Comparison of ENCODE assay signal across 11 cellular contexts in genomic region chr16:2511128-2511785, GRCh38. TPM values are rescaled to one million over a fixed set of nuclear protein-coding genes. Genes with fewer than 3 reads are reported as not detected.
DNase-seq lines count a peak whose midpoint lies in the region; ATAC-seq, FAIRE-seq and TF ChIP-seq lines count a peak whose summit lies in the region.
"Had no signal": no experiment of that assay in that cellular context is flagged by ENCODE, and none has a peak within 500 bp of the region (broad histone marks: within the 10 kb centered on the region; RNA-seq: fewer than 3 reads in every experiment).

No MANE protein-coding gene starts in this region.

- no CpG with 5 or more reads among the region's 24 CpGs for whole genome bisulfite sequencing in H9 (ENCODE audit: extremely low coverage, insufficient read length, low lambda C conversion rate)
- whole genome bisulfite sequencing in SK-N-SH (ENCODE audit: low lambda C conversion rate): 91% methylated on average over 24 of the region's 24 CpGs
- 54 to 61% (median 56%) methylated on average over 24 of the region's 24 CpGs for WGBS in small intestine, 3 donors

- H3K36me3 Mint-ChIP-seq in H9 (ENCODE audit: insufficient read depth in 1 of 3, low read depth in 3 of 3): peaks cover 0 to 1% (median under 1%) of the 10 kb centered on the region in 3 experiments; a peak in 4 of 7 replicates
- peaks cover 13 to 14% of the 10 kb centered on the region in 2 donors for H3K36me3 Mint-ChIP-seq in stimulated activated naive B cell treated with anti-CD40 and anti-IgM and Interleukin-4, amounts not matched to agents 10 μg/mL and 1 μg/mL and 100 μg/mL, for 72 hours

- no peak overlapping the region for H3T11ph ChIP-seq in H9 (ENCODE audit: low read length)

- H3K4me3 Mint-ChIP-seq in H9: peak overlapping the region; percentile 24 to 48; a peak in 3 of 5 replicates
- H3K4me3 Mint-ChIP-seq in stimulated activated naive B cell treated with anti-CD40 and anti-IgM and Interleukin-4, amounts not matched to agents 10 μg/mL and 1 μg/mL and 100 μg/mL, for 72 hours: no peak overlapping the region
- H3K4me3 Mint-ChIP-seq: activated CD8-positive, alpha-beta memory T cell treated with anti-CD3 and anti-CD28 coated beads, Interleukin-2, amount 10 ng/mL, durations not matched to agents 7 days and 5 days had no signal

- no peak for ATAC-seq in left colon
- no peak for ATAC-seq in stimulated activated naive B cell treated with anti-CD40 and anti-IgM and Interleukin-4, amounts not matched to agents 10 μg/mL and 1 μg/mL and 100 μg/mL, for 72 hours (replicated peaks)
- ATAC-seq: activated CD8-positive, alpha-beta memory T cell treated with anti-CD3 and anti-CD28 coated beads, Interleukin-2, amount 10 ng/mL, durations not matched to agents 7 days and 5 days; PC-3 had no signal

- H2BK5ac ChIP-seq in H9 (ENCODE audit: insufficient read length, low read length): no peak overlapping the region

- CTCF ChIA-PET in SK-N-SH (lab: Yijun Ruan, JAX): interaction anchor here (1.1 to 6.6 kb wide), 3 partner anchors 10 to 82 kb away, joined by 7 to 41 read pairs (median 8); partner anchors contain the start of genes CCNF and TBC1D24

- no peak overlapping the region for H4K91ac ChIP-seq in H9 (ENCODE audit: insufficient read length, low read depth, low read length)

- H3K4me1 ChIP-seq in H9 (ENCODE audit: insufficient read depth, low read length) (peaks cover 3% of the 10 kb centered on the region; the same call in 1 of the 2 replicates), SK-N-SH (ENCODE audit: control insufficient read depth in 1 of 2, insufficient read depth in 2 of 2, low read depth in 1 of 2, low read length in 1 of 2) (peaks cover 6 to 19% of the 10 kb centered on the region in 2 experiments; a peak in 3 of 4 replicates), small intestine (ENCODE audit: control insufficient read depth in 2 of 2, insufficient read depth in 1 of 2, low read depth in 1 of 2, low read length in 1 of 2) (peaks cover 1 to 2% of the 10 kb centered on the region in 2 donors)

- H3K4ac ChIP-seq in H9 (ENCODE audit: low read depth, low read length): no peak overlapping the region

- H3K9ac ChIP-seq in H9 (ENCODE audit: extremely low read depth, insufficient read length, low read length): no peak overlapping the region
- H3K9ac ChIP-seq in SK-N-SH: no peak overlapping the region

- H3K4me1 Mint-ChIP-seq in H9: peaks cover 35 to 49% of the 10 kb centered on the region in 2 experiments
- peaks cover 61 to 90% of the 10 kb centered on the region in 2 donors for H3K4me1 Mint-ChIP-seq in stimulated activated naive B cell treated with anti-CD40 and anti-IgM and Interleukin-4, amounts not matched to agents 10 μg/mL and 1 μg/mL and 100 μg/mL, for 72 hours

- peak overlapping the region in 1 of 3 experiments; percentile 6; a peak in 1 of 7 replicates for H3K27ac Mint-ChIP-seq in H9
- H3K27ac Mint-ChIP-seq in stimulated activated naive B cell treated with anti-CD40 and anti-IgM and Interleukin-4, amounts not matched to agents 10 μg/mL and 1 μg/mL and 100 μg/mL, for 72 hours: peak overlapping the region; percentile 94
- H3K27ac Mint-ChIP-seq: activated CD8-positive, alpha-beta memory T cell treated with anti-CD3 and anti-CD28 coated beads, Interleukin-2, amount 10 ng/mL, durations not matched to agents 7 days and 5 days had no signal

- POLR2A ChIA-PET in SK-N-SH (lab: Yijun Ruan, JAX): no interaction called here

- H3K79me1 ChIP-seq in H9 (ENCODE audit: insufficient read depth, low read depth, low read length, poor library complexity, severe bottlenecking): no peaks in the 10 kb centered on the region

- peaks cover 5% of the 10 kb centered on the region for H3K27me3 Mint-ChIP-seq in H9 (ENCODE audit: low read depth)
- no peaks in the 10 kb centered on the region for H3K27me3 Mint-ChIP-seq in stimulated activated naive B cell treated with anti-CD40 and anti-IgM and Interleukin-4, amounts not matched to agents 10 μg/mL and 1 μg/mL and 100 μg/mL, for 72 hours
- H3K27me3 Mint-ChIP-seq: activated CD8-positive, alpha-beta memory T cell treated with anti-CD3 and anti-CD28 coated beads, Interleukin-2, amount 10 ng/mL, durations not matched to agents 7 days and 5 days had no signal

- no peak overlapping the region for H2AFZ ChIP-seq in H9 (ENCODE audit: low read length)
- no peak overlapping the region for H2AFZ ChIP-seq in SK-N-SH (ENCODE audit: low read depth)

- FAIRE-seq in GM12891 (lab: Jason Lieb, UNC) (no peak), small intestine (lab: Jason Lieb, UNC) (no peak)

- no peak for TF ChIP-seq CTCF in H9 (conservative IDR thresholded peaks at IDR 0.05)
- no peak for TF ChIP-seq CTCF in cardiac fibroblast (IDR thresholded peaks at IDR 0.05; ENCODE audit: low read depth, low read length)
- no peak for TF ChIP-seq CTCF in SK-N-SH (IDR thresholded peaks at IDR 0.05)

- no peak overlapping the region for H3K56ac ChIP-seq in H9 (ENCODE audit: insufficient read length, low read depth, low read length)

- H3K9me2 ChIP-seq in SK-N-SH: no peaks in the 10 kb centered on the region

- H3K79me2 ChIP-seq in H9 (ENCODE audit: insufficient read depth, low read length) (peaks cover 18% of the 10 kb centered on the region; the same call in 1 of the 2 replicates), SK-N-SH (ENCODE audit: insufficient read depth) (peaks cover 25% of the 10 kb centered on the region)

- intact Hi-C loops in left colon (cut with DNase I, micrococcal nuclease): no loop called here

- H3K36me3 ChIP-seq in SK-N-SH (replicated peaks in 1 of 2; ENCODE audit: control insufficient read depth in 1 of 2, insufficient read depth in 2 of 2, low read length in 1 of 2) (no peaks in the 10 kb centered on the region), small intestine (ENCODE audit: control insufficient read depth in 2 of 2, insufficient read depth in 2 of 2, low read length in 2 of 2) (no peaks in the 10 kb centered on the region)

- H4K5ac ChIP-seq in H9 (ENCODE audit: insufficient read length, low read depth, low read length): no peak overlapping the region

- no peak for TF ChIP-seq EP300 in SK-N-SH (IDR thresholded peaks at IDR 0.05; ENCODE audit: borderline replicate concordance in 1 of 2, low read depth in 1 of 2, low read length in 1 of 2)

- no peak overlapping the region for H3K27ac ChIP-seq in H9 (ENCODE audit: insufficient read length, low read depth, low read length)
- H3K27ac ChIP-seq in SK-N-SH (ENCODE audit: low read depth in 2 of 2, low read length in 1 of 2): no peak overlapping the region
- no peak overlapping the region for H3K27ac ChIP-seq in small intestine (ENCODE audit: low read depth in 1 of 2, low read length in 1 of 2)

- no peak overlapping the region for H3K18ac ChIP-seq in H9 (ENCODE audit: insufficient read length, low read depth, low read length)

- H3K23ac ChIP-seq in H9 (ENCODE audit: insufficient read length, low read depth, low read length): no peak overlapping the region

- H3K4me3 ChIP-seq in cardiac fibroblast (replicated peaks in 1 of 2; ENCODE audit: low read depth in 2 of 2, low read length in 2 of 2): peak overlapping the region in 1 of 2 donors; percentile 7
- H3K4me3 ChIP-seq in SK-N-SH (ENCODE audit: low read depth in 2 of 2, low read length in 1 of 2): no peak overlapping the region
- H3K4me3 ChIP-seq in small intestine (ENCODE audit: low read depth in 1 of 2, low read length in 2 of 2): no peak overlapping the region

- no peak overlapping the region for H4K8ac ChIP-seq in H9 (replicated peaks; ENCODE audit: insufficient read length, low read depth, low read length)

- TF ChIP-seq RAD21 in SK-N-SH (IDR thresholded peaks at IDR 0.05; ENCODE audit: low read length): no peak

- H3K9me3 ChIP-seq in H9 (ENCODE audit: control insufficient read depth, low read depth, low read length) (no peaks in the 10 kb centered on the region), SK-N-SH (no peaks in the 10 kb centered on the region), small intestine (ENCODE audit: control insufficient read depth, low read depth) (no peaks in the 10 kb centered on the region)

- DNase-seq in H9 (peak; percentile 57), cardiac fibroblast (ENCODE audit: low read depth in 2 of 2) (peak; percentile 65 to 66), left colon (peak; percentile 61 to 69), iPS-NIHi11 (ENCODE audit: low spot score) (no peak), GM12891 (ENCODE audit: insufficient read length, low spot score) (no peak), SK-N-SH (no peak), small intestine (no peak)
- DNase-seq in stimulated activated naive B cell treated with anti-CD40 and anti-IgM and Interleukin-4, amounts not matched to agents 10 μg/mL and 1 μg/mL and 100 μg/mL, for 72 hours: no peak
- DNase-seq: activated CD8-positive, alpha-beta memory T cell treated with anti-CD3 and anti-CD28 coated beads, Interleukin-2, amount 10 ng/mL, durations not matched to agents 7 days and 5 days; PC-3 had no signal

- H4K20me1 ChIP-seq in H9 (ENCODE audit: control insufficient read depth, insufficient read depth, insufficient read length) (no peaks in the 10 kb centered on the region), SK-N-SH (ENCODE audit: insufficient read depth) (peaks cover 19% of the 10 kb centered on the region)

- H3K4me2 ChIP-seq in H9 (ENCODE audit: insufficient read depth, insufficient read length, low read length) (no peak overlapping the region), SK-N-SH (no peak overlapping the region)

- no peak for TF ChIP-seq POLR2A in GM12891 (IDR thresholded peaks at IDR 0.05; ENCODE audit: low read depth, low read length)

- no peak overlapping the region for H2AK5ac ChIP-seq in H9 (ENCODE audit: insufficient read length, low read length)

- no peaks in the 10 kb centered on the region for H3K27me3 ChIP-seq in H9 (ENCODE audit: insufficient read depth, low read length)
- H3K27me3 ChIP-seq in SK-N-SH (ENCODE audit: insufficient read depth): no peaks in the 10 kb centered on the region
- H3K27me3 ChIP-seq in small intestine (ENCODE audit: control insufficient read depth in 2 of 2, insufficient read depth in 2 of 2, low read length in 2 of 2): no peaks in the 10 kb centered on the region

- no peak overlapping the region for H2BK15ac ChIP-seq in H9 (ENCODE audit: low read depth, low read length)

- no peak overlapping the region for H2BK20ac ChIP-seq in H9 (ENCODE audit: low read depth, low read length, poor library complexity, severe bottlenecking)

- no peak overlapping the region for H2BK12ac ChIP-seq in H9 (ENCODE audit: insufficient read length, low read depth, low read length)

- H3F3A ChIP-seq in SK-N-SH (replicated peaks; ENCODE audit: insufficient read depth): no peaks in the 10 kb centered on the region

- peaks cover 14% of the 10 kb centered on the region for H3K23me2 ChIP-seq in H9 (ENCODE audit: insufficient read length, low read depth, low read length, poor library complexity, severe bottlenecking)

- H3K9me3 Mint-ChIP-seq in H9: no peaks in the 10 kb centered on the region; a peak in 1 of 5 replicates
- peaks cover 0 to 3% of the 10 kb centered on the region in 2 donors for H3K9me3 Mint-ChIP-seq in stimulated activated naive B cell treated with anti-CD40 and anti-IgM and Interleukin-4, amounts not matched to agents 10 μg/mL and 1 μg/mL and 100 μg/mL, for 72 hours

- H3K14ac ChIP-seq in H9 (ENCODE audit: insufficient read depth, low read length): no peak overlapping the region; the same call in 1 of the 2 replicates

- H2BK120ac ChIP-seq in H9 (ENCODE audit: low read depth, low read length, poor library complexity, severe bottlenecking): no peak overlapping the region

RNA-seq across cellular contexts. Expression of gene ATP6V0C, which starts 2.5 kb away (rescaled TPM):
- total RNA-seq in H9 (2021): 176 and 184 TPM in 2 replicates
- 100 to 1,000 TPM; 218 to 230 TPM for total RNA-seq in left colon
- 103 TPM for polyA plus RNA-seq in GM12891 (2012; ENCODE audit: low read depth, missing spikeins)
- polyA plus RNA-seq in SK-N-SH (2012; rRNA removed): 30.2 and 80.1 TPM in 2 replicates
- 61.1 and 88.7 TPM in 2 replicates for polyA plus RNA-seq in SK-N-SH (2012; cell fraction: cytosol; rRNA removed)
- 73.3 and 99.4 TPM in 2 replicates for polyA plus RNA-seq in SK-N-SH (2012; cell fraction: nucleus; rRNA removed)
- polyA plus RNA-seq in small intestine: 100 to 1,000 TPM in 1 of 3 donors, 10 to 100 TPM in 2; 74.5 to 187 (median 98.1) TPM

RNA-seq across cellular contexts. Expression of gene AMDHD2, which starts 8.9 kb away (rescaled TPM):
- total RNA-seq in H9 (2021) (56.4 and 61.5 TPM in 2 replicates), left colon (10 to 100 TPM; 31.5 to 31.7 TPM)
- polyA plus RNA-seq in GM12891 (2012; ENCODE audit: low read depth, missing spikeins): 14.2 TPM
- polyA plus RNA-seq in SK-N-SH (2012; rRNA removed) (38.1 and 50.7 TPM in 2 replicates), small intestine (10 to 100 TPM; 26.7 to 41.3 (median 30.6) TPM)
- polyA plus RNA-seq in SK-N-SH (2012; cell fraction: cytosol; rRNA removed): 10.0 and 16.0 TPM in 2 replicates
- 250 and 312 TPM in 2 replicates for polyA plus RNA-seq in SK-N-SH (2012; cell fraction: nucleus; rRNA removed)

RNA-seq across cellular contexts. Expression of gene CEMP1, which starts 20.0 kb away (rescaled TPM):
- total RNA-seq in H9 (2021) (not detected in 2 replicates), left colon (under 1 TPM; 0.70 TPM)
- polyA plus RNA-seq in GM12891 (2012; ENCODE audit: low read depth, missing spikeins): 2.6 TPM
- polyA plus RNA-seq in SK-N-SH (2012; rRNA removed) (not detected in 2 replicates), small intestine (1 to 10 TPM in 1 of 3 donors, under 1 TPM in 2; 0.66 to 1.4 (median 0.89) TPM)
- polyA plus RNA-seq in SK-N-SH (2012; cell fraction: cytosol; rRNA removed): not detected in 2 replicates
- polyA plus RNA-seq in SK-N-SH (2012; cell fraction: nucleus; rRNA removed): 0.12 TPM in 1 of 2 replicates, not detected in the other
- total RNA-seq: activated CD8-positive, alpha-beta memory T cell treated with anti-CD3 and anti-CD28 coated beads, Interleukin-2, amount 10 ng/mL, durations not matched to agents 7 days and 5 days; PC-3; skeletal muscle tissue had no signal

RNA-seq across cellular contexts. Expression of gene PDPK1, which starts 26.6 kb away (rescaled TPM):
- total RNA-seq in H9 (2021) (32.8 and 34.0 TPM in 2 replicates), left colon (10 to 100 TPM; 71.1 to 77.4 TPM)
- 12.6 TPM for polyA plus RNA-seq in GM12891 (2012; ENCODE audit: low read depth, missing spikeins)
- polyA plus RNA-seq in SK-N-SH (2012; rRNA removed) (22.0 and 33.4 TPM in 2 replicates), small intestine (10 to 100 TPM; 22.2 to 34.0 (median 30.4) TPM)
- polyA plus RNA-seq in SK-N-SH (2012; cell fraction: cytosol; rRNA removed): 18.8 and 27.2 TPM in 2 replicates
- 33.6 and 52.5 TPM in 2 replicates for polyA plus RNA-seq in SK-N-SH (2012; cell fraction: nucleus; rRNA removed)

RNA-seq across cellular contexts. Expression of gene TBC1D24, which starts 36.3 kb away (rescaled TPM):
- total RNA-seq in H9 (2021): 19.0 and 19.8 TPM in 2 replicates
- 10 to 100 TPM in 1 of 2 donors, 1 to 10 TPM in 1; 8.9 to 11.1 TPM for total RNA-seq in left colon
- polyA plus RNA-seq in GM12891 (2012; ENCODE audit: low read depth, missing spikeins): 1.1 TPM
- polyA plus RNA-seq in SK-N-SH (2012; rRNA removed): 5.6 and 6.7 TPM in 2 replicates
- 2.7 and 3.9 TPM in 2 replicates for polyA plus RNA-seq in SK-N-SH (2012; cell fraction: cytosol; rRNA removed)
- 18.3 and 20.6 TPM in 2 replicates for polyA plus RNA-seq in SK-N-SH (2012; cell fraction: nucleus; rRNA removed)
- polyA plus RNA-seq in small intestine: 1 to 10 TPM in 2 of 3 donors, under 1 TPM in 1; 0.81 to 4.8 (median 1.6) TPM

Comparison
In these comparisons a context has a peak if more than half of its experiments do, and no peak if none do; other contexts are left out.
1. DNase-seq: peak in H9 (single experiment), cardiac fibroblast (2 of 2) and left colon (2 of 2); none in stimulated activated naive B cell treated with anti-CD40 and anti-IgM and Interleukin-4, amounts not matched to agents 10 μg/mL and 1 μg/mL and 100 μg/mL, for 72 hours (single experiment), iPS-NIHi11 (single experiment), GM12891 (single experiment), SK-N-SH (single experiment) and small intestine (single experiment).
2. H3K4me3 Mint-ChIP-seq: peak in H9 (2 of 2); none in stimulated activated naive B cell treated with anti-CD40 and anti-IgM and Interleukin-4, amounts not matched to agents 10 μg/mL and 1 μg/mL and 100 μg/mL, for 72 hours (0 of 2).